10 cellular contexts compared by ENCODE assay signal in the genomic region with DNA sequence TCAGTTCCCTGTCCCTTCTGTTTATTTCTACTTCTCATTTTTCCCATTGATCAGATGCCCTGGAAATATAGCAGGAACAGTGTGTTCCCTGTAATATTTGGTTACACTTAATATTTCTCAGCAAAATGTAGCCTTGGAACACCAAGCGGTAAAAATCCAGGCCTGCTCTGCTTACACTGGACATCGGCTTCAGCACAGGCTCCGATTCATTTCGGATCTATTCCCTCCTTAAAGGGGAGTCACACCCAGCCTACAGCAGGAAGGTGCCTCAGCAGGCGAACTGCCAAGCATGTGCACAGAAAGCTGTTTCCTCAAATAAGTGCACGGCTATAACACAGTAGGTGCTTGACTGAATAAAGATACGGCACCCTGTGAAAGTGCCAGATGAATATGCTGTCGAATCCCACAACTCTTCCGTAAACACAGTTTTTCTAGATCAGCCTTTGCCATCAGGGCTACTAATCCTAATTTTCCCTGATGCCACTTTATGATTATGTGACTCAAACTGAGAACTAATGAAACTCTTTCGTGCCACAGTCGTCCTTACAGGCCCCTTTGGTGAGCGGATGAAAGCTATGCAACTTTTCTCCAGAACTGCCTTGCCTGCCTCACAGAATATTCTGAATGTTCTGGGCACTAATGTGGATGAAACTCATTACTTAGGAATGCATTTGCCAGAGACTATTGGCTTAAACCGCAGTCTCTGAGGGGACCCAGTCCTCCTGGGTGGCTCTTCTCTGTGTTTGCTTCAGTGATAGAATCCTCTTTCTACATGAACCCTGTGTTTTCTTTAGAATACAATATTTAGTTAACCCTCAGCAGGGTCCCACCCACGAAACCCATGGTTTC.
A peak's percentile ranks its signal among the peaks of the same experiment; 100 is the strongest.
DNase-seq lines count a peak whose midpoint lies in the region; TF ChIP-seq lines count a peak whose summit lies in the region.
"Had no signal": no experiment of that assay in that cellular context is flagged by ENCODE, and none has a peak within 500 bp of the region (broad histone marks: within the 10 kb centered on the region; RNA-seq: fewer than 3 reads in every experiment).

No MANE protein-coding gene starts in this region.

- H2AK5ac ChIP-seq in trophoblast cell (ENCODE audit: low read length): no peak overlapping the region

- no peaks in the 10 kb centered on the region for H3K4me1 Mint-ChIP-seq in immature natural killer cell
- peaks cover 6% of the 10 kb centered on the region for H3K4me1 Mint-ChIP-seq in activated T-cell treated with anti-CD3 and anti-CD28 coated beads, Interleukin-2, amount 50 U/mL, for 24 hours (ENCODE audit: low read depth)

- H2AFZ ChIP-seq in trophoblast cell (ENCODE audit: insufficient read depth, low read length, poor library complexity): no peak overlapping the region

- H4K12ac ChIP-seq in trophoblast cell (ENCODE audit: low read depth, low read length): no peak overlapping the region

- H3K36me3 Mint-ChIP-seq in immature natural killer cell: no peaks in the 10 kb centered on the region
- H3K36me3 Mint-ChIP-seq in activated T-cell treated with anti-CD3 and anti-CD28 coated beads, Interleukin-2, amount 50 U/mL, for 24 hours (ENCODE audit: low read depth): no peaks in the 10 kb centered on the region

- H3K9me3 Mint-ChIP-seq in immature natural killer cell: no peaks in the 10 kb centered on the region
- no peaks in the 10 kb centered on the region for H3K9me3 Mint-ChIP-seq in activated T-cell treated with anti-CD3 and anti-CD28 coated beads, Interleukin-2, amount 50 U/mL, for 24 hours

- H2BK120ac ChIP-seq in trophoblast cell (ENCODE audit: insufficient read depth, low read length, poor library complexity): no peak overlapping the region

- H3K9me3 ChIP-seq in trophoblast cell (ENCODE audit: insufficient read depth, low read depth, low read length): peaks cover 2% of the 10 kb centered on the region

- no peak for TF ChIP-seq CTCF in fibroblast of the aortic adventitia (IDR thresholded peaks at IDR 0.05; ENCODE audit: insufficient read depth, low read length)

- H3K18ac ChIP-seq in trophoblast cell (ENCODE audit: low read length): no peak overlapping the region

- H3K4me1 ChIP-seq in trophoblast cell (ENCODE audit: control insufficient read depth in 1 of 2, insufficient read depth in 2 of 2, low read length in 2 of 2): peaks cover 0 to 10% of the 10 kb centered on the region in 2 experiments

- H4K91ac ChIP-seq in trophoblast cell (ENCODE audit: low read depth, low read length): no peak overlapping the region

- no peak overlapping the region for H3K4me2 ChIP-seq in trophoblast cell (ENCODE audit: low read length)

- no peak overlapping the region for H3K4me3 Mint-ChIP-seq in immature natural killer cell
- no peak overlapping the region for H3K4me3 Mint-ChIP-seq in activated T-cell treated with anti-CD3 and anti-CD28 coated beads, Interleukin-2, amount 50 U/mL, for 24 hours
- H3K4me3 Mint-ChIP-seq: activated CD8-positive, alpha-beta T cell treated with anti-CD3 and anti-CD28 coated beads, Interleukin-2, amount 10 ng/mL, durations not matched to agents 7 days and 5 days had no signal

- H3K23ac ChIP-seq in trophoblast cell (ENCODE audit: low read length): no peak overlapping the region

- no peaks in the 10 kb centered on the region for H3K36me3 ChIP-seq in trophoblast cell (ENCODE audit: control insufficient read depth in 1 of 2, insufficient read depth in 2 of 2, low read length in 2 of 2)

- H3K4me3 ChIP-seq in fibroblast of the aortic adventitia (ENCODE audit: low read depth, low read length): no peak overlapping the region
- no peak overlapping the region for H3K4me3 ChIP-seq in trophoblast cell (ENCODE audit: low read depth, low read length)

- DNase-seq in AG20443 (ENCODE audit: low spot score) (peak; percentile 76), RPMI7951 (ENCODE audit: low read depth) (peak; percentile 88), fibroblast of the aortic adventitia (ENCODE audit: low read depth) (peak; percentile 86), trophoblast cell (peak in 1 of 2 donors; percentile 61), KG1 (lab: John Stamatoyannopoulos, UW) (no peak), OCI-M1 (lab: John Stamatoyannopoulos, UW) (no peak), immature natural killer cell (no peak)
- DNase-seq in activated T-cell treated with anti-CD3 and anti-CD28 coated beads, Interleukin-2, amount 50 U/mL, for 24 hours: no peak
- DNase-seq: activated CD8-positive, alpha-beta T cell treated with anti-CD3 and anti-CD28 coated beads, Interleukin-2, amount 10 ng/mL, durations not matched to agents 7 days and 5 days; Kasumi-1 had no signal

- H4K8ac ChIP-seq in trophoblast cell (ENCODE audit: low read depth, low read length): no peak overlapping the region

- H3K27ac ChIP-seq in trophoblast cell (ENCODE audit: low read depth, low read length): no peak overlapping the region

- H3K9ac ChIP-seq in trophoblast cell (ENCODE audit: low read length): no peak overlapping the region

- H3K14ac ChIP-seq in trophoblast cell (ENCODE audit: low read length): peak overlapping the region; percentile 20

- H2BK12ac ChIP-seq in trophoblast cell (ENCODE audit: low read length): peak overlapping the region; percentile 32

- H2BK5ac ChIP-seq in trophoblast cell (ENCODE audit: low read depth, low read length, poor library complexity): no peak overlapping the region

- no peaks in the 10 kb centered on the region for H3K27me3 ChIP-seq in trophoblast cell (ENCODE audit: insufficient read depth, low read length)

- no peaks in the 10 kb centered on the region for H3K79me1 ChIP-seq in trophoblast cell (ENCODE audit: low read length)

- no CpG with 5 or more reads among the region's 14 CpGs for WGBS in trophoblast cell (ENCODE audit: extremely low coverage, insufficient coverage, insufficient read length)

- H3K27me3 Mint-ChIP-seq in immature natural killer cell (ENCODE audit: low read depth in 3 of 3): peaks cover 0 to 5% (median 1%) of the 10 kb centered on the region in 3 donors
- no peaks in the 10 kb centered on the region for H3K27me3 Mint-ChIP-seq in activated T-cell treated with anti-CD3 and anti-CD28 coated beads, Interleukin-2, amount 50 U/mL, for 24 hours

- no peak overlapping the region for H3K4ac ChIP-seq in trophoblast cell (ENCODE audit: low read depth, low read length)

- no peak overlapping the region for H3K27ac Mint-ChIP-seq in immature natural killer cell
- H3K27ac Mint-ChIP-seq in activated T-cell treated with anti-CD3 and anti-CD28 coated beads, Interleukin-2, amount 50 U/mL, for 24 hours: no peak overlapping the region
- H3K27ac Mint-ChIP-seq: activated CD8-positive, alpha-beta T cell treated with anti-CD3 and anti-CD28 coated beads, Interleukin-2, amount 10 ng/mL, durations not matched to agents 7 days and 5 days had no signal

- no peaks in the 10 kb centered on the region for H3K79me2 ChIP-seq in trophoblast cell (ENCODE audit: control insufficient read depth, insufficient read depth, low read length, poor library complexity)

Comparison
In these comparisons a context has a peak if more than half of its experiments do, and no peak if none do; other contexts are left out.
1. DNase-seq: peak in AG20443 (single experiment), RPMI7951 (single experiment) and fibroblast of the aortic adventitia (single experiment); none in KG1 (single experiment), OCI-M1 (single experiment), immature natural killer cell (0 of 3) and activated T-cell treated with anti-CD3 and anti-CD28 coated beads, Interleukin-2, amount 50 U/mL, for 24 hours (single experiment).